Comparison of ENCODE assay signal across 8 cellular contexts in the genomic region with DNA sequence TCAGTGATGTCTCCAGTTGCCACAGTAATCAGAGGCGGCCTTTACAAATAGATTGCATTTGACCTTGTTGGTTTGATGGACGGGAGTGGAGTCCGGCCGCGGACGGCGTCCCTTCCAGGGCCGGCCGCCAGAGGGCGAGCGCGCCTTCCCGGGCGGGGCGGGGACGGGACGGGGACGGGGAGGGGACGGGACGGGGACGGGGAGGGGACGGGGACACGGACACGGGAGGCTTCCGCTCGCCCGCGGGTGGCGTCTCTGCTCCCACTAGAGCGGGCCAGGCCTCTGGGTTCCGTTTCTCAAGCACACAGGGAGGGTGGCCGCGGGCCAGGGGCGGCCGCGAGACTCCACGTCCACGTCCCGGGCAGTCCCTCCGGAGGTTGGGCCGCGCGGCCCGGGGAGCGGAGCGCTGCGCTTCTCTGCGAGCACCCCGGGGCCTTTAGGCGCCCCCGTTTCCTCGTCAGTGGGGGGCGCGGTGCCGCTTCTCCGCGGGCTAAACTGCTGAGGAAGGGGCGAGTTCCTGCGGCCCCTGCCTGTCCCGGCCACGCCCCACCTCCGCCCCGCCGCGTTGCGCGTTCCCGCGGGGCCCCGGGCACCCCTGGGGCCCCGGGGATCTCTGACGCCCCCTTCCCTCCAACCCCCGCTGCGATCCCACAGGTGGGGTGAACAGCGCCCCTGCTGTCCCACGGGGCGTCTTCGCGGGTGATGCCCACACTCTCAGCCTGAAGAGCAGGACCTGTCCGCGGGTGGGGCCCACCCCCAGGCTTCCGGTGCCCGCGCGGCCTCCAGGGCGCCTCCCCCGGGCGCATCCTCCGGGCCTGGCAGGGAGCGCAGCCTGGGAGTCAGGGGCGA.
DNase-seq lines count a peak whose midpoint lies in the region; ATAC-seq and TF ChIP-seq lines count a peak whose summit lies in the region.

No MANE protein-coding gene starts in this region.

- peak overlapping the region; percentile 89 for H3K4me2 ChIP-seq in neuronal stem cell (ENCODE audit: insufficient read depth, low read length, poor library complexity, severe bottlenecking)

- H3K4me1 Mint-ChIP-seq in CD4-positive, alpha-beta T cell (ENCODE audit: low read depth): peaks cover 26% of the 10 kb centered on the region
- H3K4me1 Mint-ChIP-seq in activated T-helper 17 cell treated with anti-CD3 and anti-CD28 coated beads, Interleukin-2, amount 50 U/mL, for 72 hours: peaks cover 9% of the 10 kb centered on the region

- no peak overlapping the region for H3K4ac ChIP-seq in neuronal stem cell (ENCODE audit: low read length)

- peak; percentile 58 to 78 (median 69) for DNase-seq in CD4-positive, alpha-beta T cell
- DNase-seq in NCI-H460 (ENCODE audit: extremely low read depth, low read depth) (peak; percentile 54), foreskin fibroblast (peak; percentile 14 to 55), neuronal stem cell (ENCODE audit: low spot score) (peak; percentile 40), substantia nigra (lab: John Stamatoyannopoulos, UW) (peak in 40 of 49 donors; percentile 2 to 70 (median 40))

- H3K36me3 ChIP-seq in neuronal stem cell (replicated peaks in 1 of 2; ENCODE audit: control insufficient read depth in 2 of 2, insufficient read depth in 2 of 2, low read length in 2 of 2): no peaks in the 10 kb centered on the region

- no peaks in the 10 kb centered on the region for H3K27me3 Mint-ChIP-seq in CD4-positive, alpha-beta T cell
- H3K27me3 Mint-ChIP-seq in activated T-helper 17 cell treated with anti-CD3 and anti-CD28 coated beads, Interleukin-2, amount 50 U/mL, for 72 hours: no peaks in the 10 kb centered on the region

- H3K27ac Mint-ChIP-seq in CD4-positive, alpha-beta T cell: peak overlapping the region; percentile 31
- H3K27ac Mint-ChIP-seq in activated T-helper 17 cell treated with anti-CD3 and anti-CD28 coated beads, Interleukin-2, amount 50 U/mL, for 72 hours: no peak overlapping the region

- intact Hi-C loops in CD4-positive, alpha-beta T cell (cut with DNase I, micrococcal nuclease): loop anchor here (1.0 to 10.0 kb wide), 7 partner anchors 60 to 1917 kb away; partner anchors contain the start of genes MGMT (in 1 of the 2) and MKI67 (in 1 of the 2)

- H3K9me3 ChIP-seq in CD4-positive, alpha-beta T cell (ENCODE audit: control insufficient read depth, low read length): no peaks in the 10 kb centered on the region
- no peaks in the 10 kb centered on the region for H3K9me3 ChIP-seq in neuronal stem cell (replicated peaks in 1 of 2; ENCODE audit: control insufficient read depth in 2 of 2, insufficient read depth in 1 of 2, low read depth in 1 of 2, low read length in 2 of 2)

- peak overlapping the region; percentile 5 for H3K23ac ChIP-seq in neuronal stem cell (ENCODE audit: low read depth, low read length, poor library complexity)

- CTCF ChIA-PET in CD4-positive, alpha-beta T cell (lab: Charles Lee): interaction anchor here (0.7 to 2.0 kb wide), 2 partner anchors 85 to 163 kb away, joined by 3 to 7 read pairs; no protein-coding TSS in a partner anchor

- no CpG with 5 or more reads among the region's 91 CpGs for WGBS in neuronal stem cell (ENCODE audit: extremely low coverage in 2 of 2, insufficient read length in 2 of 2, insufficient replicate concordance in 1 of 2), 2 donors

- POLR2A ChIA-PET in CD4-positive, alpha-beta T cell (lab: Charles Lee): interaction anchor here (0.7 to 2.3 kb wide), 2 partner anchors 23 to 29 kb away, joined by 3 to 10 read pairs (median 5); no protein-coding TSS in a partner anchor

- H3K27me3 ChIP-seq in CD4-positive, alpha-beta T cell (ENCODE audit: control insufficient read depth, insufficient read depth, low read length): no peaks in the 10 kb centered on the region
- peaks cover 0 to 28% (median 18%) of the 10 kb centered on the region in 3 experiments for H3K27me3 ChIP-seq in neuronal stem cell (ENCODE audit: control insufficient read depth in 3 of 3, insufficient read depth in 3 of 3, low read depth in 1 of 3, low read length in 3 of 3)

- H2BK5ac ChIP-seq in neuronal stem cell (ENCODE audit: low read length): no peak overlapping the region

- H2BK120ac ChIP-seq in neuronal stem cell (ENCODE audit: low read depth, low read length): no peak overlapping the region

- peak overlapping the region; percentile 83 for H2AFZ ChIP-seq in neuronal stem cell (ENCODE audit: low read length)

- H2BK15ac ChIP-seq in neuronal stem cell (ENCODE audit: low read length): peak overlapping the region; percentile 44

- H3K4me3 Mint-ChIP-seq in CD4-positive, alpha-beta T cell: peak overlapping the region; percentile 89
- H3K4me3 Mint-ChIP-seq in activated T-helper 17 cell treated with anti-CD3 and anti-CD28 coated beads, Interleukin-2, amount 50 U/mL, for 72 hours: peak overlapping the region; percentile 77

- H4K8ac ChIP-seq in neuronal stem cell (ENCODE audit: low read depth, low read length): no peak overlapping the region

- peak overlapping the region; percentile 71 for H3K27ac ChIP-seq in CD4-positive, alpha-beta T cell (ENCODE audit: low read depth, low read length)
- H3K27ac ChIP-seq in neuronal stem cell (replicated peaks; ENCODE audit: low read length): no peak overlapping the region
- H3K27ac ChIP-seq in substantia nigra (ENCODE audit: low read depth, low read length, poor library complexity, severe bottlenecking): peak overlapping the region; percentile 21

- TF ChIP-seq CTCF in CD4-positive, alpha-beta T cell (IDR thresholded peaks at IDR 0.05): peak; percentile 75
- peak; percentile 52 for TF ChIP-seq CTCF in foreskin fibroblast (IDR thresholded peaks at IDR 0.05; ENCODE audit: low read depth, low read length)

- H3K18ac ChIP-seq in neuronal stem cell (ENCODE audit: low read length): peak overlapping the region; percentile 95

- H3K79me1 ChIP-seq in neuronal stem cell (ENCODE audit: low read depth, low read length): no peaks in the 10 kb centered on the region

- H3K4me1 ChIP-seq in neuronal stem cell (ENCODE audit: control insufficient read depth in 2 of 2, insufficient read depth in 1 of 2, low read depth in 1 of 2, low read length in 2 of 2): peaks cover 0 to 12% of the 10 kb centered on the region in 2 donors

- H4K91ac ChIP-seq in neuronal stem cell (ENCODE audit: low read depth, low read length, poor library complexity): no peak overlapping the region

- no peaks in the 10 kb centered on the region for H3K9me3 Mint-ChIP-seq in CD4-positive, alpha-beta T cell
- no peaks in the 10 kb centered on the region for H3K9me3 Mint-ChIP-seq in activated T-helper 17 cell treated with anti-CD3 and anti-CD28 coated beads, Interleukin-2, amount 50 U/mL, for 72 hours

- peak overlapping the region; percentile 78 for H3K9ac ChIP-seq in neuronal stem cell (ENCODE audit: low read depth, low read length, poor library complexity)

- peak overlapping the region; percentile 40 for H2AK5ac ChIP-seq in neuronal stem cell (ENCODE audit: low read depth, low read length)

- H2BK12ac ChIP-seq in neuronal stem cell (ENCODE audit: low read length): peak overlapping the region; percentile 49

- ATAC-seq in CD4-positive, alpha-beta T cell (ENCODE audit: poor library complexity): peak; percentile 71
- peak; percentile 42 for ATAC-seq in GM21447 (IDR thresholded peaks at IDR 0.05; ENCODE audit: unreplicated experiment)
- peak; percentile 84 for ATAC-seq in activated T-helper 17 cell treated with anti-CD3 and anti-CD28 coated beads, Interleukin-2, amount 50 U/mL, for 72 hours (replicated peaks)
- ATAC-seq in HG02798 (IDR thresholded peaks at IDR 0.05; ENCODE audit: poor library complexity, unreplicated experiment): no peak

- H3K14ac ChIP-seq in neuronal stem cell (ENCODE audit: low read length): no peak overlapping the region

- H3K4me3 ChIP-seq in foreskin fibroblast (ENCODE audit: low read depth in 1 of 2, low read length in 2 of 2) (peak overlapping the region; percentile 41 to 51), neuronal stem cell (ENCODE audit: low read length in 2 of 2) (peak overlapping the region in 1 of 2 donors; percentile 90)

- H3K36me3 Mint-ChIP-seq in CD4-positive, alpha-beta T cell (ENCODE audit: low read depth): no peaks in the 10 kb centered on the region
- no peaks in the 10 kb centered on the region for H3K36me3 Mint-ChIP-seq in activated T-helper 17 cell treated with anti-CD3 and anti-CD28 coated beads, Interleukin-2, amount 50 U/mL, for 72 hours (ENCODE audit: low read depth)
